ENCODE assay signal across 1 cellular context in genomic region chr6:35370124-35370741, GRCh38.
TF ChIP-seq lines count a peak whose summit lies in the region.

No MANE protein-coding gene starts in this region.

TF ChIP-seq in K562, 482 proteins besides CTCF, POLR2A, EP300 and RAD21 (continued from another document and continues in another):
- TF ChIP-seq MAX (CRISPR knock-in tag; IDR thresholded peaks at IDR 0.05) (peak; percentile 72), ZNF395 (CRISPR knock-in tag; IDR thresholded peaks at IDR 0.05) (0 out of 2 replicates have a peak, but pooled peaks have one; percentile 32), ZNF41 (CRISPR knock-in tag; conservative IDR thresholded peaks at IDR 0.05) (no peak), FOXK2 (conservative IDR thresholded peaks at IDR 0.05 in 1 of 2, IDR thresholded peaks at IDR 0.05 in 1 of 2; ENCODE audit: low read depth in 2 of 2) (peak; percentile 36 to 53; a peak in 2 of 4 replicates), KDM4B (IDR thresholded peaks at IDR 0.05; ENCODE audit: borderline replicate concordance in 2 of 2, low read depth in 1 of 2) (peak in 1 of 2 experiments; percentile 62; a peak in 1 of 4 replicates), NFRKB (IDR thresholded peaks at IDR 0.05; ENCODE audit: low read depth) (peak; percentile 58; the same call in 1 of the 2 replicates), TCF15 (CRISPR knock-in tag; IDR thresholded peaks at IDR 0.05) (no peak), RBM17 (IDR thresholded peaks at IDR 0.05; ENCODE audit: borderline replicate concordance, low read depth, low read length) (no peak), GATAD2A (IDR thresholded peaks at IDR 0.05) (peak; percentile 6; the same call in 1 of the 2 replicates), ZNF212 (CRISPR knock-in tag; IDR thresholded peaks at IDR 0.05) (no peak), SMARCA4 (IDR thresholded peaks at IDR 0.05) (peak; percentile 60; the same call in 1 of the 2 replicates), GABPA (tag; conservative IDR thresholded peaks at IDR 0.05; ENCODE audit: low read depth) (peak; percentile 79), DPF2 (IDR thresholded peaks at IDR 0.05) (peak; percentile 35; the same call in 1 of the 2 replicates), MYC (IDR thresholded peaks at IDR 0.05; ENCODE audit: low read depth, low read length) (0 out of 2 replicates have a peak, but pooled peaks have one; percentile 45), MYC (CRISPR knock-in tag; IDR thresholded peaks at IDR 0.05; ENCODE audit: borderline replicate concordance, low read depth) (no peak), ZNF24 (IDR thresholded peaks at IDR 0.05) (peak; percentile 35; the same call in 1 of the 2 replicates), DMBX1 (CRISPR knock-in tag; IDR thresholded peaks at IDR 0.05; ENCODE audit: borderline replicate concordance) (peak; percentile 82; the same call in 1 of the 2 replicates), YY1 (IDR thresholded peaks at IDR 0.05; ENCODE audit: borderline replicate concordance in 1 of 3, control insufficient read depth in 1 of 3, extremely low read depth in 1 of 3, insufficient read depth in 3 of 3, insufficient read length in 1 of 3, insufficient replicate concordance in 2 of 3, low read depth in 1 of 3, low read length in 2 of 3) (peak in 1 of 3 experiments; percentile 49), MTA2 (IDR thresholded peaks at IDR 0.05; ENCODE audit: low read depth) (no peak), NKRF (IDR thresholded peaks at IDR 0.05; ENCODE audit: borderline replicate concordance) (no peak), FOSL1 (tag; conservative IDR thresholded peaks at IDR 0.05) (peak; percentile 62; the same call in 1 of the 2 replicates), CREM (IDR thresholded peaks at IDR 0.05; ENCODE audit: low read depth) (peak; percentile 41; the same call in 1 of the 2 replicates), CEBPG (CRISPR knock-in tag; IDR thresholded peaks at IDR 0.05) (peak; percentile 76; the same call in 1 of the 2 replicates), CEBPG (tag; conservative IDR thresholded peaks at IDR 0.05 in 1 of 2, IDR thresholded peaks at IDR 0.05 in 1 of 2) (peak; percentile 78 to 91), JUND (IDR thresholded peaks at IDR 0.05; ENCODE audit: borderline replicate concordance, low read depth, low read length) (peak; percentile 52; the same call in 1 of the 2 replicates), JUND (tag; IDR thresholded peaks at IDR 0.05; ENCODE audit: borderline replicate concordance, low read depth, low read length) (peak; percentile 24; the same call in 1 of the 3 replicates), TCF3 (CRISPR knock-in tag; IDR thresholded peaks at IDR 0.05) (peak; percentile 55), ETV6 (IDR thresholded peaks at IDR 0.05; ENCODE audit: borderline replicate concordance in 1 of 2, low read depth in 2 of 2, low read length in 1 of 2) (peak; percentile 14 to 85; a peak in 3 of 4 replicates), ETV6 (CRISPR knock-in tag; IDR thresholded peaks at IDR 0.05; ENCODE audit: borderline replicate concordance) (no peak), ZSCAN32 (CRISPR knock-in tag; IDR thresholded peaks at IDR 0.05) (no peak), ARID2 (IDR thresholded peaks at IDR 0.05) (no peak), SPI1 (IDR thresholded peaks at IDR 0.05; ENCODE audit: borderline replicate concordance, low read depth, low read length) (peak; percentile 99), SMAD4 (CRISPR knock-in tag; conservative IDR thresholded peaks at IDR 0.05) (peak; percentile 72), ZBTB11 (CRISPR knock-in tag; IDR thresholded peaks at IDR 0.05) (peak in 1 of 3 experiments; percentile 70; a peak in 2 of 6 replicates), PTBP1 (IDR thresholded peaks at IDR 0.05; ENCODE audit: low read depth, low read length) (no peak), ZNF175 (CRISPR knock-in tag; IDR thresholded peaks at IDR 0.05; ENCODE audit: low read depth) (peak; percentile 63), ZNF589 (CRISPR knock-in tag; IDR thresholded peaks at IDR 0.05; ENCODE audit: low read depth) (peak; percentile 91), TAF15 (IDR thresholded peaks at IDR 0.05; ENCODE audit: low read depth, low read length) (no peak), MECOM (CRISPR knock-in tag; IDR thresholded peaks at IDR 0.05) (peak; percentile 61; the same call in 1 of the 2 replicates), ZNF639 (CRISPR knock-in tag; conservative IDR thresholded peaks at IDR 0.05 in 1 of 2, IDR thresholded peaks at IDR 0.05 in 1 of 2) (peak in 1 of 2 experiments; percentile 73; a peak in 2 of 4 replicates), FOXP4 (CRISPR knock-in tag; IDR thresholded peaks at IDR 0.05; ENCODE audit: borderline replicate concordance) (0 out of 2 replicates have a peak, but pooled peaks have one; percentile 49), NRF1 (conservative IDR thresholded peaks at IDR 0.05 in 1 of 2, IDR thresholded peaks at IDR 0.05 in 1 of 2) (0 out of 4 replicates have a peak, but pooled peaks of 1 of the 2 experiments have one; percentile 27), EHMT2 (IDR thresholded peaks at IDR 0.05) (peak; percentile 56; the same call in 1 of the 2 replicates), ATF3 (IDR thresholded peaks at IDR 0.05) (peak; percentile 81), ATF3 (CRISPR knock-in tag; conservative IDR thresholded peaks at IDR 0.05) (no peak), NCOA2 (IDR thresholded peaks at IDR 0.05; ENCODE audit: partially characterized antibody in 2 of 2) (no peak), ZNF592 (IDR thresholded peaks at IDR 0.05) (peak; percentile 72), TAF1 (IDR thresholded peaks at IDR 0.05; ENCODE audit: control insufficient read depth, extremely low read depth, insufficient read depth, low read length, severe bottlenecking) (no peak), CXXC5 (CRISPR knock-in tag; IDR thresholded peaks at IDR 0.05) (0 out of 2 replicates have a peak, but pooled peaks have one; percentile 17)
